Comparison of ENCODE assay signal across 8 cellular contexts in the genomic region with DNA sequence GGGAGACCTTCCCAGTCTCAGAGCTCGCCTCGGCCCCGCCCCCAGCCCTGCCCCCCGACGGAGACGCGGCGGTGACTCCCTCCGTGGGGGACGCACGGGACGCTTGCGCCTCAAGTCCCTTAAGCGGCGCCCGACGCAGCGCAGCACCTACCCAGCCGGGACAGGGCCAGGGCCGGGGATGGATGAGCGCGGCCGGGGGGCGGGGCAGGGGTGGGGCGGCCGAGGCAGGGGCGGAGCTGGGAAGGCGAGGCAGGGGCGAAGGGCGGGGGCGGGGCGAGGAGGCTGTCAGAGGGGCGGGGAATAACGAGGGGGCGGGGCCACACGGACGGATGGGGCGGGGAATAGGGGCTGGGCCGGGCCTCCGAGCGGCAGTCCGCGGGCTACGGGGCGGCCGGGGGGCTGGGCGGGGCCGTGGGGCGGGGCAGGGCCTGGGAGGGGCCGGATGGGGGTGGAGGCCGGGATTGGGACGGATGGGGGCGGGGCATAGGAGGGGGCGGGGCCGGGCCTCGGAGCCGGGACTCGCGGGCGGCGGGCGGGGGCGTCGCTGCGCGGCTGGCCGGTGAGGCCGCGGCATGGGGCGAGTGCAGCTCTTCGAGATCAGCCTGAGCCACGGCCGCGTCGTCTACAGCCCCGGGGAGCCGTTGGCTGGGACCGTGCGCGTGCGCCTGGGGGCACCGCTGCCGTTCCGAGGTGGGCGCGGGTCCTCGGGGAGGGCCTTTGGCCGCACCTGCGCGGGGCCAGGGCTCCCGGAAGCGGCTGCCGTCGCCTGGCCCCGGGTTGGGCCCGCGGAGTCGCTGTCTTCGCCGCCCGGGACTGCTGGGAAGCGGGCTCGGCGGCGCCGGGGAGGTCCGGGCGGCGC.
DNase-seq lines count a peak whose midpoint lies in the region; ATAC-seq lines count a peak whose summit lies in the region.

A gene with protein sequence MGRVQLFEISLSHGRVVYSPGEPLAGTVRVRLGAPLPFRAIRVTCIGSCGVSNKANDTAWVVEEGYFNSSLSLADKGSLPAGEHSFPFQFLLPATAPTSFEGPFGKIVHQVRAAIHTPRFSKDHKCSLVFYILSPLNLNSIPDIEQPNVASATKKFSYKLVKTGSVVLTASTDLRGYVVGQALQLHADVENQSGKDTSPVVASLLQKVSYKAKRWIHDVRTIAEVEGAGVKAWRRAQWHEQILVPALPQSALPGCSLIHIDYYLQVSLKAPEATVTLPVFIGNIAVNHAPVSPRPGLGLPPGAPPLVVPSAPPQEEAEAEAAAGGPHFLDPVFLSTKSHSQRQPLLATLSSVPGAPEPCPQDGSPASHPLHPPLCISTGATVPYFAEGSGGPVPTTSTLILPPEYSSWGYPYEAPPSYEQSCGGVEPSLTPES (plus strand): TSS at position 541 of the 859 bp plus-strand sequence. CDS start 32 bp downstream, at position 573.

- peak within 1 kb of the TSS; percentile 81 to 89 (median 86) for H3K27ac ChIP-seq in BLaER1 treated with 17β-estradiol and CSF1 and Interleukin-3, amounts not matched to agents 10 nM and 100 nM
- peak within 1 kb of the TSS; percentile 67 for H3K27ac ChIP-seq in effector memory CD4-positive, alpha-beta T cell (ENCODE audit: insufficient read depth, low read length, poor library complexity, severe bottlenecking)

- ATAC-seq in GM19351 (IDR thresholded peaks at IDR 0.05; ENCODE audit: unreplicated experiment) (peak; percentile 76), HG03520 (IDR thresholded peaks at IDR 0.05; ENCODE audit: unreplicated experiment) (peak; percentile 75)

- H3K4me3 ChIP-seq in BLaER1 treated with 17β-estradiol and CSF1 and Interleukin-3, amounts not matched to agents 10 nM and 100 nM: peak within 1 kb of the TSS; percentile 74 to 99 (median 88)
- peak within 1 kb of the TSS; percentile 60 for H3K4me3 ChIP-seq in effector memory CD4-positive, alpha-beta T cell (ENCODE audit: insufficient read depth, low read depth, low read length, poor library complexity, severe bottlenecking)

- peak; percentile 79 for DNase-seq in NK-92 (lab: John Stamatoyannopoulos, UW; ENCODE audit: unreplicated experiment)
- DNase-seq in activated CD8-positive, alpha-beta memory T cell treated with anti-CD3 and anti-CD28 coated beads for 1 hour (ENCODE audit: extremely low read depth in 1 of 2, low read depth in 1 of 2): peak; percentile 89 to 93
- peak; percentile 87 to 92 (median 92) for DNase-seq in effector memory CD4-positive, alpha-beta T cell
- DNase-seq in medulla oblongata (ENCODE audit: extremely low spot score): peak; percentile 90
- peak; percentile 86 to 94 (median 90) for DNase-seq in stimulated activated CD4-positive, alpha-beta T cell treated with anti-CD3 and anti-CD28 coated beads, TNF-alpha, amount 100 ng/mL, for 48 hours (ENCODE audit: low read depth in 3 of 3)

- H3K4me1 ChIP-seq in BLaER1 treated with 17β-estradiol and CSF1 and Interleukin-3, amounts not matched to agents 10 nM and 100 nM: peaks cover 61 to 72% (median 67%) of the 10 kb centered on the region in 10 experiments
- H3K4me1 ChIP-seq in effector memory CD4-positive, alpha-beta T cell (ENCODE audit: control insufficient read depth, insufficient read depth, low read length, poor library complexity, severe bottlenecking): peaks cover 17% of the 10 kb centered on the region

- peaks cover 24 to 43% (median 32%) of the 10 kb centered on the region in 11 experiments; a peak in 20 of 22 replicates for H4K20me1 ChIP-seq in BLaER1 treated with 17β-estradiol and CSF1 and Interleukin-3, amounts not matched to agents 10 nM and 100 nM

- peak within 1 kb of the TSS; percentile 98 to 100 (median 99) for H3K4me2 ChIP-seq in BLaER1 treated with 17β-estradiol and CSF1 and Interleukin-3, amounts not matched to agents 10 nM and 100 nM

- H3K27me3 ChIP-seq in BLaER1 treated with 17β-estradiol and CSF1 and Interleukin-3, amounts not matched to agents 10 nM and 100 nM: no peaks in the 10 kb centered on the region
- H3K27me3 ChIP-seq in effector memory CD4-positive, alpha-beta T cell (replicated peaks; ENCODE audit: control insufficient read depth, insufficient read depth, low read length, poor library complexity, severe bottlenecking): no peaks in the 10 kb centered on the region

- peaks cover 0 to 13% (median 0%) of the 10 kb centered on the region in 11 experiments; a peak in 7 of 22 replicates for H3K36me3 ChIP-seq in BLaER1 treated with 17β-estradiol and CSF1 and Interleukin-3, amounts not matched to agents 10 nM and 100 nM
- H3K36me3 ChIP-seq in effector memory CD4-positive, alpha-beta T cell (ENCODE audit: control insufficient read depth, insufficient read depth, low read length): no peaks in the 10 kb centered on the region

- H3K9me3 ChIP-seq in BLaER1 treated with 17β-estradiol and CSF1 and Interleukin-3, amounts not matched to agents 10 nM and 100 nM (replicated peaks in 1 of 11): no peaks in the 10 kb centered on the region
- no peaks in the 10 kb centered on the region for H3K9me3 ChIP-seq in effector memory CD4-positive, alpha-beta T cell (ENCODE audit: control insufficient read depth, low read length)

- H3K9ac ChIP-seq in BLaER1 treated with 17β-estradiol and CSF1 and Interleukin-3, amounts not matched to agents 10 nM and 100 nM: peak within 1 kb of the TSS; percentile 84 to 97 (median 88)

Comparison
In these comparisons a context has a peak if more than half of its experiments do, and no peak if none do; other contexts are left out.
1. Peak in every context shown above with its lines: DNase-seq, ATAC-seq, H3K4me3 ChIP-seq and H3K27ac ChIP-seq.